20 cellular contexts compared by ENCODE assay signal in the genomic region with DNA sequence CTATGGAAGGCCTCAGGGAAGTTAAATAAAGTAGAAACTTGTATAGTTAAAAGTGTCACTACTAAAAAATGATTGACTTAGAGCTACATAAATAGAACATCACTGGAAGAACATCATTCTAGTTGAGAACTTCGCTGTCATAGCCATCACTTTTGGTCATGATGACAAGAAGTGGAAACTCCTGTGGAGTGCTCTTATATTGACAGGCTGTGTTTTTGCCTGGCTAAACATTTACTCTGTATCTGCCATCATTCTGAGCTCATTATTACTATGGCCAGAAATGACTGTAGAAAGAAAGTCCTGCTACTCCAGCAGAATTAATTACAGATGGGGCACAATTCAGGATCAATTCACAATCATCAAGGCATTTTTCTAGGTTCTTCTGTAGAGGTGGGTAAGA.
DNase-seq lines count a peak whose midpoint lies in the region; ATAC-seq and TF ChIP-seq lines count a peak whose summit lies in the region.
"Had no signal": no experiment of that assay in that cellular context is flagged by ENCODE, and none has a peak within 500 bp of the region (broad histone marks: within the 10 kb centered on the region; RNA-seq: fewer than 3 reads in every experiment).

No MANE protein-coding gene starts in this region.

- intact Hi-C loops in activated CD4-positive, alpha-beta T cell treated with anti-CD3 and anti-CD28 coated beads, Interleukin-2, amount 10 ng/mL, durations not matched to agents 24 days and 14 days (cut with micrococcal nuclease): no loop called here

- H3K9me3 Mint-ChIP-seq in activated CD4-positive, alpha-beta T cell treated with anti-CD3 and anti-CD28 coated beads, Interleukin-2, amount 10 ng/mL, durations not matched to agents 24 days and 14 days: no peaks in the 10 kb centered on the region
- H3K9me3 Mint-ChIP-seq in GM23338: peaks cover 10% of the 10 kb centered on the region
- H3K9me3 Mint-ChIP-seq: CD8-positive, alpha-beta T cell had no signal

- H3K4me2 ChIP-seq in GM23338: no peak overlapping the region
- H3K4me2 ChIP-seq: KMS-11 had no signal

- no peaks in the 10 kb centered on the region for H3K27me3 Mint-ChIP-seq in activated CD4-positive, alpha-beta T cell treated with anti-CD3 and anti-CD28 coated beads, Interleukin-2, amount 10 ng/mL, durations not matched to agents 24 days and 14 days
- H3K27me3 Mint-ChIP-seq in GM23338 (ENCODE audit: insufficient read depth, low read depth, poor library complexity): no peaks in the 10 kb centered on the region
- H3K27me3 Mint-ChIP-seq: central memory CD8-positive, alpha-beta T cell had no signal

- no peak overlapping the region for H2AFZ ChIP-seq in GM23338
- H2AFZ ChIP-seq: GM23248 had no signal

- no peaks in the 10 kb centered on the region for H3K4me1 Mint-ChIP-seq in activated CD4-positive, alpha-beta T cell treated with anti-CD3 and anti-CD28 coated beads, Interleukin-2, amount 10 ng/mL, durations not matched to agents 24 days and 14 days
- H3K4me1 Mint-ChIP-seq in GM23338: peaks cover 15% of the 10 kb centered on the region
- H3K4me1 Mint-ChIP-seq: central memory CD8-positive, alpha-beta T cell; naive thymus-derived CD4-positive, alpha-beta T cell had no signal

- H3K4me3 Mint-ChIP-seq in activated CD4-positive, alpha-beta T cell treated with anti-CD3 and anti-CD28 coated beads, Interleukin-2, amount 10 ng/mL, durations not matched to agents 24 days and 14 days: no peak overlapping the region
- no peak overlapping the region for H3K4me3 Mint-ChIP-seq in GM23338
- H3K4me3 Mint-ChIP-seq: CD8-positive, alpha-beta T cell; central memory CD8-positive, alpha-beta T cell; naive thymus-derived CD4-positive, alpha-beta T cell had no signal

- no peak for TF ChIP-seq CTCF in GM23338 (conservative IDR thresholded peaks at IDR 0.05; ENCODE audit: low read depth in 2 of 2)

- H3K27ac Mint-ChIP-seq in activated CD4-positive, alpha-beta T cell treated with anti-CD3 and anti-CD28 coated beads, Interleukin-2, amount 10 ng/mL, durations not matched to agents 24 days and 14 days: no peak overlapping the region
- H3K27ac Mint-ChIP-seq in GM23338: no peak overlapping the region
- H3K27ac Mint-ChIP-seq: CD8-positive, alpha-beta T cell; naive thymus-derived CD4-positive, alpha-beta T cell had no signal

- no peaks in the 10 kb centered on the region for H3F3A ChIP-seq in GM23338 (replicated peaks; ENCODE audit: low read depth)

- H3K27me3 ChIP-seq in GM23338 (ENCODE audit: insufficient read depth): no peaks in the 10 kb centered on the region
- H3K27me3 ChIP-seq: SJSA1 had no signal

- H3K9me2 ChIP-seq in GM23338 (ENCODE audit: insufficient read depth): no peaks in the 10 kb centered on the region

- H3K27ac ChIP-seq in GM23338 (ENCODE audit: low read depth): no peak overlapping the region
- H3K27ac ChIP-seq: GM23248, KMS-11, SJSA1 had no signal

- H3K36me3 ChIP-seq in GM23338 (ENCODE audit: insufficient read depth): peaks cover 6% of the 10 kb centered on the region; the same call in 1 of the 2 replicates
- H3K36me3 ChIP-seq: SJSA1 had no signal

- ATAC-seq in GM18870 (IDR thresholded peaks at IDR 0.05; ENCODE audit: unreplicated experiment) (peak; percentile 79), GM21390 (IDR thresholded peaks at IDR 0.05; ENCODE audit: unreplicated experiment) (peak; percentile 50), HG02938 (IDR thresholded peaks at IDR 0.05; ENCODE audit: unreplicated experiment) (peak; percentile 69), HG03520 (IDR thresholded peaks at IDR 0.05; ENCODE audit: unreplicated experiment) (peak; percentile 57), GM23338 (no peak)
- ATAC-seq: CD8-positive, alpha-beta T cell; naive thymus-derived CD4-positive, alpha-beta T cell had no signal

- no peaks in the 10 kb centered on the region for H3K36me3 Mint-ChIP-seq in activated CD4-positive, alpha-beta T cell treated with anti-CD3 and anti-CD28 coated beads, Interleukin-2, amount 10 ng/mL, durations not matched to agents 24 days and 14 days (ENCODE audit: low read depth)
- peaks cover 10% of the 10 kb centered on the region for H3K36me3 Mint-ChIP-seq in GM23338 (ENCODE audit: low read depth)
- H3K36me3 Mint-ChIP-seq: CD8-positive, alpha-beta T cell; naive thymus-derived CD4-positive, alpha-beta T cell had no signal

- peaks cover 12% of the 10 kb centered on the region; the same call in 1 of the 2 replicates for H3K4me1 ChIP-seq in GM23338 (ENCODE audit: insufficient read depth)
- H3K4me1 ChIP-seq: SJSA1 had no signal

- DNase-seq in AG08395 (ENCODE audit: low spot score): no peak
- DNase-seq in activated CD4-positive, alpha-beta T cell treated with anti-CD3 and anti-CD28 coated beads, Interleukin-2, amount 10 ng/mL, durations not matched to agents 24 days and 14 days: no peak
- no peak for DNase-seq in activated CD4-positive, CD25-positive, alpha-beta regulatory T cell (lab: John Stamatoyannopoulos, UW)
- no peak for DNase-seq in GM23338 (ENCODE audit: low spot score)
- DNase-seq: CD8-positive, alpha-beta T cell; DND-41; GM23248; head of caudate nucleus; mammary epithelial cell; naive thymus-derived CD4-positive, alpha-beta T cell; NCI-H1105; NCI-H748 treated with DMSO at 0.1 percent for 48 hours; stimulated activated CD4-positive, alpha-beta T cell treated with anti-CD3 and anti-CD28 coated beads, Interleukin-2, amount 100 ng/mL, for 48 hours had no signal

- H3K4me3 ChIP-seq in GM23338: no peak overlapping the region
- H3K4me3 ChIP-seq: GM23248, SJSA1 had no signal

- no peaks in the 10 kb centered on the region for H3K79me2 ChIP-seq in GM23338 (replicated peaks; ENCODE audit: insufficient read depth)

- H4K20me1 ChIP-seq in GM23338 (replicated peaks; ENCODE audit: insufficient read depth): no peaks in the 10 kb centered on the region

TF ChIP-seq in GM23338, 12 proteins besides CTCF, POLR2A, EP300 and RAD21 (continues in another document):
- no peak for TF ChIP-seq ZNF114 (CRISPR knock-in tag; IDR thresholded peaks at IDR 0.05)
- no peak for TF ChIP-seq CREB1 (CRISPR knock-in tag; IDR thresholded peaks at IDR 0.05; ENCODE audit: low read depth)
- TF ChIP-seq STAT1 (IDR thresholded peaks at IDR 0.05; ENCODE audit: unreplicated experiment): no peak
- no peak for TF ChIP-seq EZH2 (IDR thresholded peaks at IDR 0.05; ENCODE audit: low read depth, unreplicated experiment)
- no peak for TF ChIP-seq NANOG (IDR thresholded peaks at IDR 0.05; ENCODE audit: borderline replicate concordance)
- TF ChIP-seq, protein P1, sequence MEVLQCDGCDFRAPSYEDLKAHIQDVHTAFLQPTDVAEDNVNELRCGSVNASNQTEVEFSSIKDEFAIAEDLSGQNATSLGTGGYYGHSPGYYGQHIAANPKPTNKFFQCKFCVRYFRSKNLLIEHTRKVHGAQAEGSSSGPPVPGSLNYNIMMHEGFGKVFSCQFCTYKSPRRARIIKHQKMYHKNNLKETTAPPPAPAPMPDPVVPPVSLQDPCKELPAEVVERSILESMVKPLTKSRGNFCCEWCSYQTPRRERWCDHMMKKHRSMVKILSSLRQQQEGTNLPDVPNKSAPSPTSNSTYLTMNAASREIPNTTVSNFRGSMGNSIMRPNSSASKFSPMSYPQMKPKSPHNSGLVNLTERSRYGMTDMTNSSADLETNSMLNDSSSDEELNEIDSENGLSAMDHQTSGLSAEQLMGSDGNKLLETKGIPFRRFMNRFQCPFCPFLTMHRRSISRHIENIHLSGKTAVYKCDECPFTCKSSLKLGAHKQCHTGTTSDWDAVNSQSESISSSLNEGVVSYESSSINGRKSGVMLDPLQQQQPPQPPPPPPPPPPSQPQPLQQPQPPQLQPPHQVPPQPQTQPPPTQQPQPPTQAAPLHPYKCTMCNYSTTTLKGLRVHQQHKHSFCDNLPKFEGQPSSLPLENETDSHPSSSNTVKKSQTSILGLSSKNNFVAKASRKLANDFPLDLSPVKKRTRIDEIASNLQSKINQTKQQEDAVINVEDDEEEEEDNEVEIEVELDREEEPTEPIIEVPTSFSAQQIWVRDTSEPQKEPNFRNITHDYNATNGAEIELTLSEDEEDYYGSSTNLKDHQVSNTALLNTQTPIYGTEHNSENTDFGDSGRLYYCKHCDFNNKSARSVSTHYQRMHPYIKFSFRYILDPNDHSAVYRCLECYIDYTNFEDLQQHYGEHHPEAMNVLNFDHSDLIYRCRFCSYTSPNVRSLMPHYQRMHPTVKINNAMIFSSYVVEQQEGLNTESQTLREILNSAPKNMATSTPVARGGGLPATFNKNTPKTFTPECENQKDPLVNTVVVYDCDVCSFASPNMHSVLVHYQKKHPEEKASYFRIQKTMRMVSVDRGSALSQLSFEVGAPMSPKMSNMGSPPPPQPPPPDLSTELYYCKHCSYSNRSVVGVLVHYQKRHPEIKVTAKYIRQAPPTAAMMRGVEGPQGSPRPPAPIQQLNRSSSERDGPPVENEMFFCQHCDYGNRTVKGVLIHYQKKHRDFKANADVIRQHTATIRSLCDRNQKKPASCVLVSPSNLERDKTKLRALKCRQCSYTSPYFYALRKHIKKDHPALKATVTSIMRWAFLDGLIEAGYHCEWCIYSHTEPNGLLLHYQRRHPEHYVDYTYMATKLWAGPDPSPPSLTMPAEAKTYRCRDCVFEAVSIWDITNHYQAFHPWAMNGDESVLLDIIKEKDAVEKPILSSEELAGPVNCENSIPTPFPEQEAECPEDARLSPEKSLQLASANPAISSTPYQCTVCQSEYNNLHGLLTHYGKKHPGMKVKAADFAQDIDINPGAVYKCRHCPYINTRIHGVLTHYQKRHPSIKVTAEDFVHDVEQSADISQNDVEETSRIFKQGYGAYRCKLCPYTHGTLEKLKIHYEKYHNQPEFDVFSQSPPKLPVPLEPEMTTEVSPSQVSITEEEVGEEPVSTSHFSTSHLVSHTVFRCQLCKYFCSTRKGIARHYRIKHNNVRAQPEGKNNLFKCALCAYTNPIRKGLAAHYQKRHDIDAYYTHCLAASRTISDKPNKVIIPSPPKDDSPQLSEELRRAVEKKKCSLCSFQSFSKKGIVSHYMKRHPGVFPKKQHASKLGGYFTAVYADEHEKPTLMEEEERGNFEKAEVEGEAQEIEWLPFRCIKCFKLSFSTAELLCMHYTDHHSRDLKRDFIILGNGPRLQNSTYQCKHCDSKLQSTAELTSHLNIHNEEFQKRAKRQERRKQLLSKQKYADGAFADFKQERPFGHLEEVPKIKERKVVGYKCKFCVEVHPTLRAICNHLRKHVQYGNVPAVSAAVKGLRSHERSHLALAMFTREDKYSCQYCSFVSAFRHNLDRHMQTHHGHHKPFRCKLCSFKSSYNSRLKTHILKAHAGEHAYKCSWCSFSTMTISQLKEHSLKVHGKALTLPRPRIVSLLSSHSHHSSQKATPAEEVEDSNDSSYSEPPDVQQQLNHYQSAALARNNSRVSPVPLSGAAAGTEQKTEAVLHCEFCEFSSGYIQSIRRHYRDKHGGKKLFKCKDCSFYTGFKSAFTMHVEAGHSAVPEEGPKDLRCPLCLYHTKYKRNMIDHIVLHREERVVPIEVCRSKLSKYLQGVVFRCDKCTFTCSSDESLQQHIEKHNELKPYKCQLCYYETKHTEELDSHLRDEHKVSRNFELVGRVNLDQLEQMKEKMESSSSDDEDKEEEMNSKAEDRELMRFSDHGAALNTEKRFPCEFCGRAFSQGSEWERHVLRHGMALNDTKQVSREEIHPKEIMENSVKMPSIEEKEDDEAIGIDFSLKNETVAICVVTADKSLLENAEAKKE (CRISPR knock-in tag; IDR thresholded peaks at IDR 0.05): no peak
- no peak for TF ChIP-seq EZH2phosphoT487 (IDR thresholded peaks at IDR 0.05; ENCODE audit: unreplicated experiment)
- no peak for TF ChIP-seq POLR2AphosphoS5 (IDR thresholded peaks at IDR 0.05; ENCODE audit: low read depth)
